ENCODE assay signal across 16 cellular contexts in genomic region chr5:115452083-115452482, GRCh38.
"Had no signal": no experiment of that assay in that cellular context is flagged by ENCODE, and none has a peak within 500 bp of the region (broad histone marks: within the 10 kb centered on the region; RNA-seq: fewer than 3 reads in every experiment).

No MANE protein-coding gene starts in this region.

- FAIRE-seq: frontal cortex had no signal

- H3K27me3 ChIP-seq: breast epithelium, tibial artery had no signal

- H3K4me1 ChIP-seq: breast epithelium had no signal

- H3K27ac ChIP-seq: breast epithelium, epithelial cell of prostate, lower lobe of right lung, tibial artery had no signal

- H3K4me3 ChIP-seq: breast epithelium, lower lobe of right lung, tibial artery had no signal

- DNase-seq: activated naive CD8-positive, alpha-beta T cell treated with anti-CD3 and anti-CD28 coated beads, Interleukin-2, amount 10 ng/mL, durations not matched to agents 7 days and 5 days; aorta; cerebellar nuclear complex; head of caudate nucleus; immature natural killer cell; lower lobe of right lung; natural killer cell; occipital lobe; SK-N-SH; stimulated activated CD4-positive, alpha-beta T cell treated with anti-CD3 and anti-CD28 coated beads, Interleukin-2, amount 100 ng/mL, for 24 hours; T-helper 1 cell; T1000; tibial artery had no signal

- H3K36me3 ChIP-seq: breast epithelium, lower lobe of right lung, tibial artery had no signal

- H3K9me3 ChIP-seq: breast epithelium, lower lobe of right lung, SK-N-SH, tibial artery had no signal

- H3K9ac ChIP-seq: SK-N-SH had no signal
